ENCODE assay signal across 9 cellular contexts in genomic region chr19:47247308-47247990, GRCh38.
A peak's percentile ranks its signal among the peaks of the same experiment; 100 is the strongest.
DNase-seq lines count a peak whose midpoint lies in the region; FAIRE-seq and TF ChIP-seq lines count a peak whose summit lies in the region.
"Had no signal": no experiment of that assay in that cellular context is flagged by ENCODE, and none has a peak within 500 bp of the region (broad histone marks: within the 10 kb centered on the region; RNA-seq: fewer than 3 reads in every experiment).

No MANE protein-coding gene starts in this region.

- TF ChIP-seq POLR2A in H54 (IDR thresholded peaks at IDR 0.05; ENCODE audit: low read depth, low read length): no peak

- DNase-seq in NCI-H2171 treated with DMSO at 0.1 percent for 48 hours (lab: John Stamatoyannopoulos, UW): peak; percentile 40
- DNase-seq in NCI-H2171 (lab: John Stamatoyannopoulos, UW): no peak
- DNase-seq in NCI-H2227 treated with DMSO at 0.1 percent for 48 hours (lab: John Stamatoyannopoulos, UW): peak; percentile 17
- DNase-seq in activated CD4-positive, alpha-beta T cell treated with anti-CD3 and anti-CD28 coated beads, Interleukin-2, amount 50 U/mL, for 24 hours (ENCODE audit: low read depth in 1 of 2, low spot score in 1 of 2): peak; percentile 66 to 67
- DNase-seq in dedifferentiated amniotic fluid mesenchymal stem cell (ENCODE audit: extremely low spot score): peak; percentile 77
- DNase-seq in medulla oblongata (ENCODE audit: extremely low spot score): peak; percentile 79
- peak; percentile 67 for DNase-seq in stimulated activated CD8-positive, alpha-beta memory T cell treated with anti-CD3 and anti-CD28 coated beads, Interleukin-4, amount 100 ng/mL, for 24 hours (ENCODE audit: low read depth)
- no peak for DNase-seq in H54 (ENCODE audit: insufficient read length, low spot score)

- FAIRE-seq in H54 (lab: Jason Lieb, UNC): no peak
- FAIRE-seq: G401.6 had no signal

Comparison
In these comparisons a context has a peak if more than half of its experiments do, and no peak if none do; other contexts are left out.
1. DNase-seq: peak in NCI-H2171 treated with DMSO at 0.1 percent for 48 hours (single experiment), NCI-H2227 treated with DMSO at 0.1 percent for 48 hours (single experiment), activated CD4-positive, alpha-beta T cell treated with anti-CD3 and anti-CD28 coated beads, Interleukin-2, amount 50 U/mL, for 24 hours (2 of 2), dedifferentiated amniotic fluid mesenchymal stem cell (single experiment), medulla oblongata (single experiment) and stimulated activated CD8-positive, alpha-beta memory T cell treated with anti-CD3 and anti-CD28 coated beads, Interleukin-4, amount 100 ng/mL, for 24 hours (single experiment); none in NCI-H2171 (single experiment) and H54 (single experiment).